18 cellular contexts compared by ENCODE assay signal in the genomic region with DNA sequence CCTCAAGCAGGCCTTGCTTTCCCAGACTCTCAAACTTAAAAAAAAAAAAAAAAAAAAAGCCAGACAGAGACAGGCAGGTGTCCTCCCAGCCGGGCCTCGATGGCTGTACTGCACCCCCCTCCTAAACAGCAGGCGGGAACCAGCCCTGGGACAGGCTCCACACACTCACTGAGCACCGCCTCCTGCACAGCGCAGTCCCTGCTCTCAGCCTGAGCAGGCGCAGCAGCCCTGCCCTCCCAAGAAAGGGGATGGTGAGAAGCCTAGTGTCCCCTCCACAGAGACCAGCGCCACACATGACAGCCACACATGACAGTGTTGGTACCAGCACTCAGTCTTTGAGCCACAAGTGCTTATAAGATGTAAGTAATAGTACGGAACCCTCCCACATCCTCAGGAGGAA. TPM values are rescaled to one million over a fixed set of nuclear protein-coding genes. Genes with fewer than 3 reads are reported as not detected.
DNase-seq lines count a peak whose midpoint lies in the region; ATAC-seq and TF ChIP-seq lines count a peak whose summit lies in the region.
"Had no signal": no experiment of that assay in that cellular context is flagged by ENCODE, and none has a peak within 500 bp of the region (broad histone marks: within the 10 kb centered on the region; RNA-seq: fewer than 3 reads in every experiment).

No MANE protein-coding gene starts in this region.

- CTCF ChIA-PET in activated CD4-positive, alpha-beta memory T cell treated with anti-CD3 and anti-CD28 coated beads, Interleukin-2, amount 10 ng/mL, durations not matched to agents 7 days and 5 days (lab: Charles Lee) = interaction anchor here (0.7 kb wide), 1 partner anchor 17 kb away, joined by 3 read pairs; no protein-coding TSS in a partner anchor

- no peak overlapping the region; a peak in 1 of 5 replicates for H3K4me3 Mint-ChIP-seq in H9
- no peak overlapping the region for H3K4me3 Mint-ChIP-seq in chondrocyte (ENCODE audit: unreplicated experiment)
- H3K4me3 Mint-ChIP-seq in natural killer cell treated with Interleukin-12 subunit alpha and Interleukin-12 subunit beta and Interleukin-15 and Interleukin-18, amount 100 ng/mL, for 72 hours = no peak overlapping the region
- no peak overlapping the region for H3K4me3 Mint-ChIP-seq in activated CD4-positive, alpha-beta memory T cell treated with anti-CD3 and anti-CD28 coated beads, Interleukin-2, amount 10 ng/mL, durations not matched to agents 7 days and 5 days
- H3K4me3 Mint-ChIP-seq: CD4-positive, alpha-beta T cell had no signal

- DNase-seq in H9 = peak; percentile 15
- DNase-seq in chondrocyte (ENCODE audit: low spot score) = peak; percentile 72
- DNase-seq in testis = no peak
- DNase-seq in natural killer cell treated with Interleukin-12 subunit alpha and Interleukin-12 subunit beta and Interleukin-15 and Interleukin-18, amount 100 ng/mL, for 72 hours (ENCODE audit: low spot score) = no peak
- no peak for DNase-seq in activated CD4-positive, alpha-beta memory T cell treated with anti-CD3 and anti-CD28 coated beads, Interleukin-2, amount 10 ng/mL, durations not matched to agents 7 days and 5 days
- DNase-seq: BE2C; C1 segment of cervical spinal cord; Caco-2; CD4-positive, alpha-beta T cell; DMS79; GF-D8; GM23248; HCEC 1CT had no signal

- H3K9ac ChIP-seq in H9 (ENCODE audit: extremely low read depth, insufficient read length, low read length) = no peak overlapping the region
- peak overlapping the region; percentile 87 for H3K9ac ChIP-seq in Loucy (ENCODE audit: low read depth, low read length, poor library complexity, severe bottlenecking)
- H3K9ac ChIP-seq: GM23248 had no signal

- H4K91ac ChIP-seq in H9 (ENCODE audit: insufficient read length, low read depth, low read length) = no peak overlapping the region

- H3K4me1 ChIP-seq in H9 (ENCODE audit: insufficient read depth, low read length) = no peaks in the 10 kb centered on the region; the same call in 1 of the 2 replicates
- H3K4me1 ChIP-seq in Loucy (ENCODE audit: insufficient read depth, low read length, poor library complexity, severe bottlenecking) = peaks cover 54% of the 10 kb centered on the region
- peaks cover 7% of the 10 kb centered on the region for H3K4me1 ChIP-seq in testis
- H3K4me1 ChIP-seq: BE2C had no signal

- H2BK12ac ChIP-seq in H9 (ENCODE audit: insufficient read length, low read depth, low read length) = no peak overlapping the region

- no peak overlapping the region for H2BK5ac ChIP-seq in H9 (ENCODE audit: insufficient read length, low read length)

- H3K27ac Mint-ChIP-seq in H9 = no peak overlapping the region
- no peak overlapping the region for H3K27ac Mint-ChIP-seq in chondrocyte (ENCODE audit: unreplicated experiment)
- H3K27ac Mint-ChIP-seq in natural killer cell treated with Interleukin-12 subunit alpha and Interleukin-12 subunit beta and Interleukin-15 and Interleukin-18, amount 100 ng/mL, for 72 hours = no peak overlapping the region
- H3K27ac Mint-ChIP-seq in activated CD4-positive, alpha-beta memory T cell treated with anti-CD3 and anti-CD28 coated beads, Interleukin-2, amount 10 ng/mL, durations not matched to agents 7 days and 5 days = no peak overlapping the region
- H3K27ac Mint-ChIP-seq: CD4-positive, alpha-beta T cell had no signal

- no peak overlapping the region for H4K8ac ChIP-seq in H9 (replicated peaks; ENCODE audit: insufficient read length, low read depth, low read length)

- H3K9me3 ChIP-seq in H9 (ENCODE audit: control insufficient read depth, low read depth, low read length) = no peaks in the 10 kb centered on the region
- H3K9me3 ChIP-seq in Loucy (ENCODE audit: insufficient read depth, low read depth, low read length) = no peaks in the 10 kb centered on the region
- no peaks in the 10 kb centered on the region for H3K9me3 ChIP-seq in testis
- H3K9me3 ChIP-seq: BE2C, Caco-2 had no signal

- H2BK15ac ChIP-seq in H9 (ENCODE audit: low read depth, low read length) = no peak overlapping the region

- H2AFZ ChIP-seq in H9 (ENCODE audit: low read length) = no peak overlapping the region
- H2AFZ ChIP-seq in Loucy (ENCODE audit: low read length) = no peak overlapping the region
- H2AFZ ChIP-seq: GM23248 had no signal

- no peak overlapping the region for H3K4ac ChIP-seq in H9 (ENCODE audit: low read depth, low read length)

- H3K4me2 ChIP-seq in H9 (ENCODE audit: insufficient read depth, insufficient read length, low read length) (no peak overlapping the region), Loucy (ENCODE audit: low read depth, low read length, poor library complexity, severe bottlenecking) (peak overlapping the region; percentile 95)

- H3K4me3 ChIP-seq in Loucy (ENCODE audit: low read length, poor library complexity, severe bottlenecking) = peak overlapping the region; percentile 95
- H3K4me3 ChIP-seq in testis = no peak overlapping the region
- H3K4me3 ChIP-seq: GM23248, K562 had no signal

- no peaks in the 10 kb centered on the region for H4K20me1 ChIP-seq in H9 (ENCODE audit: control insufficient read depth, insufficient read depth, insufficient read length)
- peaks cover 32% of the 10 kb centered on the region for H4K20me1 ChIP-seq in Loucy (ENCODE audit: insufficient read depth, low read length, poor library complexity, severe bottlenecking)

- H3K36me3 Mint-ChIP-seq in H9 (ENCODE audit: insufficient read depth in 1 of 3, low read depth in 3 of 3) = peaks cover 0 to 7% (median 0%) of the 10 kb centered on the region in 3 experiments; a peak in 1 of 7 replicates
- no peaks in the 10 kb centered on the region for H3K36me3 Mint-ChIP-seq in chondrocyte (ENCODE audit: low read depth)
- H3K36me3 Mint-ChIP-seq in natural killer cell treated with Interleukin-12 subunit alpha and Interleukin-12 subunit beta and Interleukin-15 and Interleukin-18, amount 100 ng/mL, for 72 hours = peaks cover 4% of the 10 kb centered on the region
- peaks cover 63% of the 10 kb centered on the region for H3K36me3 Mint-ChIP-seq in activated CD4-positive, alpha-beta memory T cell treated with anti-CD3 and anti-CD28 coated beads, Interleukin-2, amount 10 ng/mL, durations not matched to agents 7 days and 5 days (ENCODE audit: low read depth)

- peaks cover under 1% of the 10 kb centered on the region; the same call in 1 of the 2 replicates for H3K27me3 Mint-ChIP-seq in H9 (ENCODE audit: low read depth)
- H3K27me3 Mint-ChIP-seq in chondrocyte (ENCODE audit: low read depth) = peaks cover 11% of the 10 kb centered on the region
- H3K27me3 Mint-ChIP-seq in natural killer cell treated with Interleukin-12 subunit alpha and Interleukin-12 subunit beta and Interleukin-15 and Interleukin-18, amount 100 ng/mL, for 72 hours = no peaks in the 10 kb centered on the region
- no peaks in the 10 kb centered on the region for H3K27me3 Mint-ChIP-seq in activated CD4-positive, alpha-beta memory T cell treated with anti-CD3 and anti-CD28 coated beads, Interleukin-2, amount 10 ng/mL, durations not matched to agents 7 days and 5 days
- H3K27me3 Mint-ChIP-seq: CD4-positive, alpha-beta T cell had no signal

- H2BK120ac ChIP-seq in H9 (ENCODE audit: low read depth, low read length, poor library complexity, severe bottlenecking) = no peak overlapping the region

- H3K18ac ChIP-seq in H9 (ENCODE audit: insufficient read length, low read depth, low read length) = no peak overlapping the region

- ATAC-seq in natural killer cell treated with Interleukin-12 subunit alpha and Interleukin-12 subunit beta and Interleukin-15 and Interleukin-18, amount 100 ng/mL, for 72 hours = no peak

- H3K23me2 ChIP-seq in H9 (ENCODE audit: insufficient read length, low read depth, low read length, poor library complexity, severe bottlenecking) = peaks cover 6% of the 10 kb centered on the region

- H3K4me1 Mint-ChIP-seq in H9 (peaks cover 16 to 30% of the 10 kb centered on the region in 2 experiments), chondrocyte (ENCODE audit: low read depth) (peaks cover 5% of the 10 kb centered on the region)
- H3K4me1 Mint-ChIP-seq in natural killer cell treated with Interleukin-12 subunit alpha and Interleukin-12 subunit beta and Interleukin-15 and Interleukin-18, amount 100 ng/mL, for 72 hours (ENCODE audit: low read depth in 2 of 2) = peaks cover 18 to 26% of the 10 kb centered on the region in 2 donors
- H3K4me1 Mint-ChIP-seq in activated CD4-positive, alpha-beta memory T cell treated with anti-CD3 and anti-CD28 coated beads, Interleukin-2, amount 10 ng/mL, durations not matched to agents 7 days and 5 days = peaks cover 42% of the 10 kb centered on the region

- no peak for TF ChIP-seq POLR2A in testis (IDR thresholded peaks at IDR 0.05)

- H4K5ac ChIP-seq in H9 (ENCODE audit: insufficient read length, low read depth, low read length) = no peak overlapping the region

- H2BK20ac ChIP-seq in H9 (ENCODE audit: low read depth, low read length, poor library complexity, severe bottlenecking) = no peak overlapping the region

- peaks cover 20% of the 10 kb centered on the region; the same call in 1 of the 2 replicates for H3K36me3 ChIP-seq in Loucy (ENCODE audit: insufficient read depth, low read length)
- no peaks in the 10 kb centered on the region for H3K36me3 ChIP-seq in testis (ENCODE audit: low read depth, missing control alignments)
- H3K36me3 ChIP-seq: BE2C had no signal

- WGBS in H9 (ENCODE audit: extremely low coverage, insufficient read length, low lambda C conversion rate) = no CpG with 5 or more reads among the region's 8 CpGs
- WGBS in testis, 2 donors = 91 to 94% methylated on average over 8 of the region's 8 CpGs

- TF ChIP-seq CTCF in H9 (conservative IDR thresholded peaks at IDR 0.05) = no peak
- no peak for TF ChIP-seq CTCF in Loucy (conservative IDR thresholded peaks at IDR 0.05; ENCODE audit: low read length)
- TF ChIP-seq CTCF in chondrocyte (IDR thresholded peaks at IDR 0.05) = no peak
- TF ChIP-seq CTCF in testis (IDR thresholded peaks at IDR 0.05) = no peak

- no peak overlapping the region for H3T11ph ChIP-seq in H9 (ENCODE audit: low read length)

- H3K27ac ChIP-seq in H9 (ENCODE audit: insufficient read length, low read depth, low read length) (no peak overlapping the region), testis (no peak overlapping the region)
- H3K27ac ChIP-seq: GM23248, HL-60 had no signal

- H3K79me2 ChIP-seq in H9 (ENCODE audit: insufficient read depth, low read length) (no peaks in the 10 kb centered on the region), Loucy (ENCODE audit: insufficient read depth, low read length) (peaks cover 58% of the 10 kb centered on the region)

- H3K14ac ChIP-seq in H9 (ENCODE audit: insufficient read depth, low read length) = no peak overlapping the region; the same call in 1 of the 2 replicates

- H3K56ac ChIP-seq in H9 (ENCODE audit: insufficient read length, low read depth, low read length) = no peak overlapping the region

- no peaks in the 10 kb centered on the region for H3F3A ChIP-seq in Loucy (ENCODE audit: low read depth)

- H3K79me1 ChIP-seq in H9 (ENCODE audit: insufficient read depth, low read depth, low read length, poor library complexity, severe bottlenecking) = no peaks in the 10 kb centered on the region

- intact Hi-C loops in testis (cut with DNase I; ENCODE audit: low total_unique reads) = no loop called here

- H3K27me3 ChIP-seq in H9 (ENCODE audit: insufficient read depth, low read length) = no peaks in the 10 kb centered on the region; the same call in 1 of the 2 replicates
- H3K27me3 ChIP-seq in Loucy (ENCODE audit: insufficient read depth, low read length, poor library complexity, severe bottlenecking) = no peaks in the 10 kb centered on the region
- no peaks in the 10 kb centered on the region for H3K27me3 ChIP-seq in testis
- H3K27me3 ChIP-seq: BE2C had no signal

- no peaks in the 10 kb centered on the region for H3K9me2 ChIP-seq in Loucy (replicated peaks; ENCODE audit: low read depth, low read length)

- POLR2A ChIA-PET in activated CD4-positive, alpha-beta memory T cell treated with anti-CD3 and anti-CD28 coated beads, Interleukin-2, amount 10 ng/mL, durations not matched to agents 7 days and 5 days (lab: Charles Lee) = interaction anchor here (5.4 kb wide), 1 partner anchor 12 kb away, joined by 43 read pairs; the partner anchor contains the start of gene MX2

- H2AK5ac ChIP-seq in H9 (ENCODE audit: insufficient read length, low read length) = no peak overlapping the region

- H3K23ac ChIP-seq in H9 (ENCODE audit: insufficient read length, low read depth, low read length) = no peak overlapping the region

- H3K9me3 Mint-ChIP-seq in H9 (no peaks in the 10 kb centered on the region; a peak in 1 of 5 replicates), chondrocyte (ENCODE audit: low read depth) (no peaks in the 10 kb centered on the region)
- H3K9me3 Mint-ChIP-seq in natural killer cell treated with Interleukin-12 subunit alpha and Interleukin-12 subunit beta and Interleukin-15 and Interleukin-18, amount 100 ng/mL, for 72 hours = no peaks in the 10 kb centered on the region
- no peaks in the 10 kb centered on the region for H3K9me3 Mint-ChIP-seq in activated CD4-positive, alpha-beta memory T cell treated with anti-CD3 and anti-CD28 coated beads, Interleukin-2, amount 10 ng/mL, durations not matched to agents 7 days and 5 days
- H3K9me3 Mint-ChIP-seq: CD4-positive, alpha-beta T cell had no signal

RNA-seq across cellular contexts. Expression of gene MX2, which starts 11.9 kb away (rescaled TPM):
- total RNA-seq in H9 (2021) (1.8 and 1.9 TPM in 2 replicates), chondrocyte (not detected in 3 replicates), testis (10 to 100 TPM; 10.1 to 12.8 TPM)
- 8.4 TPM for polyA plus RNA-seq in testis (ENCODE audit: insufficient read depth, low read depth, low replicate concordance)
- total RNA-seq in natural killer cell treated with Interleukin-12 subunit alpha and Interleukin-12 subunit beta and Interleukin-15 and Interleukin-18, amount 100 ng/mL, for 72 hours = 10 to 100 TPM in 1 of 2 donors, 1 to 10 TPM in 1; 7.9 to 14.1 TPM
- 100 to 1,000 TPM; 167 to 171 TPM for total RNA-seq in activated CD4-positive, alpha-beta memory T cell treated with anti-CD3 and anti-CD28 coated beads, Interleukin-2, amount 10 ng/mL, durations not matched to agents 7 days and 5 days

RNA-seq across cellular contexts. Expression of gene MX1, which starts 52.3 kb away (rescaled TPM):
- total RNA-seq in H9 (2021) (5.1 and 6.3 TPM in 2 replicates), chondrocyte (1.2 to 2.6 TPM (median 2.1 TPM) in 3 replicates), testis (10 to 100 TPM; 22.7 to 36.1 TPM)
- polyA plus RNA-seq in testis (ENCODE audit: insufficient read depth, low read depth, low replicate concordance) = 18.0 TPM
- 10 to 100 TPM; 10.9 to 19.2 TPM for total RNA-seq in natural killer cell treated with Interleukin-12 subunit alpha and Interleukin-12 subunit beta and Interleukin-15 and Interleukin-18, amount 100 ng/mL, for 72 hours
- 100 to 1,000 TPM; 682 to 702 TPM for total RNA-seq in activated CD4-positive, alpha-beta memory T cell treated with anti-CD3 and anti-CD28 coated beads, Interleukin-2, amount 10 ng/mL, durations not matched to agents 7 days and 5 days

RNA-seq across cellular contexts. Expression of gene FAM3B, which starts 57.2 kb away (rescaled TPM):
- total RNA-seq in H9 (2021) = 4.0 and 5.0 TPM in 2 replicates
- total RNA-seq in chondrocyte = not detected in 3 replicates
- total RNA-seq in testis = 1 to 10 TPM; 4.9 to 9.4 TPM
- polyA plus RNA-seq in testis (ENCODE audit: insufficient read depth, low read depth, low replicate concordance) = 14.1 TPM
- not detected for total RNA-seq in natural killer cell treated with Interleukin-12 subunit alpha and Interleukin-12 subunit beta and Interleukin-15 and Interleukin-18, amount 100 ng/mL, for 72 hours
- not detected for total RNA-seq in activated CD4-positive, alpha-beta memory T cell treated with anti-CD3 and anti-CD28 coated beads, Interleukin-2, amount 10 ng/mL, durations not matched to agents 7 days and 5 days
- total RNA-seq: A172; CD4-positive, alpha-beta T cell; GM23248; H4 had no signal
- polyA plus RNA-seq: GM23248 had no signal

Comparison
In these comparisons a context has a peak if more than half of its experiments do, and no peak if none do; other contexts are left out.
1. DNase-seq: peak in H9 (single experiment) and chondrocyte (single experiment); none in testis (single experiment), natural killer cell treated with Interleukin-12 subunit alpha and Interleukin-12 subunit beta and Interleukin-15 and Interleukin-18, amount 100 ng/mL, for 72 hours (single experiment) and activated CD4-positive, alpha-beta memory T cell treated with anti-CD3 and anti-CD28 coated beads, Interleukin-2, amount 10 ng/mL, durations not matched to agents 7 days and 5 days (single experiment).
2. RNA of gene MX2, which starts 11.9 kb away (total RNA-seq): 167 to 171 TPM in activated CD4-positive, alpha-beta memory T cell treated with anti-CD3 and anti-CD28 coated beads, Interleukin-2, amount 10 ng/mL, durations not matched to agents 7 days and 5 days; 7.9 to 14.1 TPM in natural killer cell treated with Interleukin-12 subunit alpha and Interleukin-12 subunit beta and Interleukin-15 and Interleukin-18, amount 100 ng/mL, for 72 hours, 10.1 to 12.8 TPM in testis, 1.8 to 1.9 TPM in H9 and not detected in chondrocyte; every median in the first group is over 10 times any median in the second.
3. RNA of gene MX1, which starts 52.3 kb away (total RNA-seq): 682 to 702 TPM in activated CD4-positive, alpha-beta memory T cell treated with anti-CD3 and anti-CD28 coated beads, Interleukin-2, amount 10 ng/mL, durations not matched to agents 7 days and 5 days; 22.7 to 36.1 TPM in testis, 10.9 to 19.2 TPM in natural killer cell treated with Interleukin-12 subunit alpha and Interleukin-12 subunit beta and Interleukin-15 and Interleukin-18, amount 100 ng/mL, for 72 hours, 5.1 to 6.3 TPM in H9 and 1.2 to 2.6 TPM in chondrocyte; every median in the first group is over 10 times any median in the second.